ENCODE assay signal across 12 cellular contexts in the genomic region with DNA sequence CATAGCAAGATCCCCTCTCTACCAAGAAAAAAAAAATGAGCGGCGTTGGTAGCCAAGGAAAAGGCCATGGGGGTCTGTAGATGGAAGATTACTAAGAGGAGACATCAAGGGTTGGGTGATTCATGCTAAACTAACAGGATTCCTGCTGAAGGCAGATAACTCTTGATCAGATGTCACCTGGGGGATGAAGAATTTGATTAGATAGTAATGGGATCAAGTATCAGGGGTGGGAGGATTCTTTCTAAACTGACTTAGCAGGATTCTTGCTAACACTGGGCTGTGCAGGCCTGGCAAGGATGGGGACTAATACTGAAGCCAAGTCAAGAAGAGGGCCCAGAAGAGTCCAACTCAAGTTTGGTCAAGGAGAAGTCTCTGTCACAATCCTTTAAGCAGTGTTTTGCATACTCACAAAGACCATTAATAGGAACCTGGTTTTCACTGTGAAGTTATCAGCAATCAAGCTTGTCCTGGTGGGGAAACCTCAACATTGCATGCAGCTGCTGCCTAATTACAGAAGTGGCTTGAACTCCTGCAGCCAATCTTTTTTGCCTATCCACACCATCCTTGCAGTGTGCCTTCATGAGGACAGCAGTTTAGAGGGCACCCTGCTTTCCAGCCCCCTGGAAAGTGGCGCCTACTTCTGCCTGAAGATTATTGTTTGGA.
DNase-seq lines count a peak whose midpoint lies in the region; TF ChIP-seq lines count a peak whose summit lies in the region.
"Had no signal": no experiment of that assay in that cellular context is flagged by ENCODE, and none has a peak within 500 bp of the region (broad histone marks: within the 10 kb centered on the region; RNA-seq: fewer than 3 reads in every experiment).

No MANE protein-coding gene starts in this region.

- TF ChIP-seq POLR2A in vagina (IDR thresholded peaks at IDR 0.05) (no peak), prostate gland (IDR thresholded peaks at IDR 0.05) (no peak)

- H3K9me3 ChIP-seq in vagina (no peaks in the 10 kb centered on the region), HAP-1 (no peaks in the 10 kb centered on the region), prostate gland (no peaks in the 10 kb centered on the region)

- 96% methylated on average over 3 of the region's 3 CpGs for WGBS in prostate gland

- no peaks in the 10 kb centered on the region for H3K27me3 ChIP-seq in H7 (ENCODE audit: control insufficient read depth, insufficient read depth, low read length)
- no peaks in the 10 kb centered on the region for H3K27me3 ChIP-seq in vagina
- H3K27me3 ChIP-seq in HAP-1 (ENCODE audit: low read depth) = no peaks in the 10 kb centered on the region
- H3K27me3 ChIP-seq in prostate gland (replicated peaks; ENCODE audit: insufficient read depth) = no peaks in the 10 kb centered on the region

- H3K36me3 ChIP-seq in H7 (replicated peaks; ENCODE audit: control insufficient read depth, insufficient read depth, low read length) (no peaks in the 10 kb centered on the region), vagina (no peaks in the 10 kb centered on the region), HAP-1 (replicated peaks) (no peaks in the 10 kb centered on the region), prostate gland (no peaks in the 10 kb centered on the region)

- in situ Hi-C loops in HAP-1 (cut with MboI; ENCODE audit: low sequenced_read_pairs) = no loop called here

- intact Hi-C loops in vagina (cut with DNase I) = no loop called here
- intact Hi-C loops in prostate gland (cut with DNase I) = no loop called here

- DNase-seq in GM12864 (ENCODE audit: low read depth) (no peak), H7 (peak; percentile 33), NCI-H82 treated with DMSO at 0.1 percent for 48 hours (lab: John Stamatoyannopoulos, UW; ENCODE audit: unreplicated experiment) (peak; percentile 74), fibroblast of villous mesenchyme (ENCODE audit: low read depth) (no peak), vagina (ENCODE audit: extremely low spot score in 2 of 2) (no peak), HAP-1 (ENCODE audit: low spot score in 2 of 2) (no peak), prostate gland (ENCODE audit: low spot score) (no peak)
- DNase-seq in stimulated activated CD4-positive, alpha-beta T cell treated with anti-CD3 and anti-CD28 coated beads, Interleukin-2, amount 100 ng/mL, for 48 hours = no peak
- DNase-seq: activated CD4-positive, alpha-beta T cell treated with anti-CD3 and anti-CD28 coated beads for 1 hour; activated T-cell treated with anti-CD3 and anti-CD28 coated beads, Interleukin-2, amount 50 U/mL, for 24 hours; NCI-H1694 treated with DMSO at 0.1 percent for 48 hours; right cardiac atrium had no signal

- H3K27ac ChIP-seq in vagina = no peak overlapping the region
- H3K27ac ChIP-seq in prostate gland = no peak overlapping the region

- H3K4me3 ChIP-seq in GM12864 (ENCODE audit: low read depth, low read length) (no peak overlapping the region), H7 (ENCODE audit: insufficient read depth, low read depth, low read length) (no peak overlapping the region), fibroblast of villous mesenchyme (ENCODE audit: low read depth, low read length) (no peak overlapping the region), vagina (no peak overlapping the region), HAP-1 (no peak overlapping the region), prostate gland (no peak overlapping the region)

- TF ChIP-seq CTCF in GM12864 (IDR thresholded peaks at IDR 0.05; ENCODE audit: low read depth, low read length, missing control alignments) = peak; percentile 54
- peak; percentile 22 for TF ChIP-seq CTCF in fibroblast of villous mesenchyme (IDR thresholded peaks at IDR 0.05; ENCODE audit: insufficient read depth, low read depth, low read length)
- no peak for TF ChIP-seq CTCF in vagina (IDR thresholded peaks at IDR 0.05)
- no peak for TF ChIP-seq CTCF in prostate gland (IDR thresholded peaks at IDR 0.05)

- H3K4me1 ChIP-seq in vagina (no peaks in the 10 kb centered on the region), HAP-1 (peaks cover 18% of the 10 kb centered on the region), prostate gland (replicated peaks) (no peaks in the 10 kb centered on the region)

Comparison
In these comparisons a context has a peak if more than half of its experiments do, and no peak if none do; other contexts are left out.
1. DNase-seq: peak in H7 (single experiment) and NCI-H82 treated with DMSO at 0.1 percent for 48 hours (single experiment); none in GM12864 (single experiment), fibroblast of villous mesenchyme (single experiment), stimulated activated CD4-positive, alpha-beta T cell treated with anti-CD3 and anti-CD28 coated beads, Interleukin-2, amount 100 ng/mL, for 48 hours (0 of 2), vagina (0 of 2), HAP-1 (0 of 2) and prostate gland (single experiment).
2. CTCF ChIP-seq: peak in GM12864 (single experiment) and fibroblast of villous mesenchyme (single experiment); none in vagina (0 of 3) and prostate gland (0 of 4).